Comparison of ENCODE assay signal across 8 cellular contexts in genomic region chr11:65499713-65500261, GRCh38. TPM values are rescaled to one million over a fixed set of nuclear protein-coding genes. Genes with fewer than 3 reads are reported as not detected.
DNase-seq lines count a peak whose midpoint lies in the region; ATAC-seq and TF ChIP-seq lines count a peak whose summit lies in the region.

No MANE protein-coding gene starts in this region.

- DNase-seq in right atrium auricular region (ENCODE audit: low spot score) (no peak), Right ventricle myocardium superior (no peak), brain microvascular endothelial cell (no peak), NCI-H1092 (lab: John Stamatoyannopoulos, UW) (no peak), SW 1271 (lab: John Stamatoyannopoulos, UW) (no peak), islet precursor cell (no peak)

- intact Hi-C loops in Right ventricle myocardium superior (cut with DNase I) = no loop called here

- ATAC-seq in Right ventricle myocardium superior (ENCODE audit: poor library complexity) = no peak
- no peak for ATAC-seq in HG03520 (IDR thresholded peaks at IDR 0.05; ENCODE audit: unreplicated experiment)

- H3K4me1 ChIP-seq in right atrium auricular region = peaks cover 0 to 32% of the 10 kb centered on the region in 2 donors
- peaks cover 19% of the 10 kb centered on the region for H3K4me1 ChIP-seq in mesodermal cell (ENCODE audit: control insufficient read depth, insufficient read depth, low read length, poor library complexity, severe bottlenecking)

- no CpG with 5 or more reads among the region's 1 CpG for WGBS in mesodermal cell (ENCODE audit: insufficient coverage in 2 of 2), 2 experiments

- no peaks in the 10 kb centered on the region for H3K9me3 ChIP-seq in right atrium auricular region
- H3K9me3 ChIP-seq in mesodermal cell (ENCODE audit: control insufficient read depth, low read length) = no peaks in the 10 kb centered on the region

- H3K27me3 ChIP-seq in right atrium auricular region (no peaks in the 10 kb centered on the region), brain microvascular endothelial cell (replicated peaks) (no peaks in the 10 kb centered on the region)

- TF ChIP-seq CTCF in right atrium auricular region (IDR thresholded peaks at IDR 0.05) = no peak
- TF ChIP-seq CTCF in brain microvascular endothelial cell (IDR thresholded peaks at IDR 0.05; ENCODE audit: low read depth, low read length, missing control alignments) = no peak

- in situ Hi-C loops in brain microvascular endothelial cell (cut with HindIII; ENCODE audit: low pct_ligation_motif_present, low sequenced_read_pairs) = loop anchor here (5.0 kb wide), 1 partner anchor 77 kb away; the partner anchor contains the start of gene NEAT1

- H3K4me3 ChIP-seq in right atrium auricular region (peak overlapping the region; percentile 75 to 79), brain microvascular endothelial cell (ENCODE audit: low read depth, low read length) (peak overlapping the region; percentile 99), mesodermal cell (ENCODE audit: extremely low read depth, insufficient read depth, low read length, poor library complexity, severe bottlenecking) (peak overlapping the region; percentile 94)

- peaks cover 46% of the 10 kb centered on the region for H3K36me3 ChIP-seq in right atrium auricular region
- peaks cover 54% of the 10 kb centered on the region for H3K36me3 ChIP-seq in brain microvascular endothelial cell (replicated peaks)
- H3K36me3 ChIP-seq in mesodermal cell (ENCODE audit: control insufficient read depth, insufficient read depth, low read length) = peaks cover 47% of the 10 kb centered on the region

- H3K27ac ChIP-seq in right atrium auricular region = peak overlapping the region; percentile 97 to 100
- peak overlapping the region; percentile 93 for H3K27ac ChIP-seq in brain microvascular endothelial cell
- H3K27ac ChIP-seq in mesodermal cell (ENCODE audit: low read depth, low read length, severe bottlenecking) = peak overlapping the region; percentile 100

RNA-seq across cellular contexts. Expression of gene MALAT1, which starts 0.9 kb away (rescaled TPM):
- total RNA-seq in right atrium auricular region (1,000 to 10,000 TPM; 2,120 to 2,577 TPM), Right ventricle myocardium superior (5,573 TPM)
- polyA plus RNA-seq in mesodermal cell (2013, experiment 1 of 2) = 1,431 TPM
- 2,018 TPM for polyA plus RNA-seq in mesodermal cell (2013, experiment 2 of 2)

RNA-seq across cellular contexts. Expression of gene SCYL1, which starts 25.1 kb away (rescaled TPM):
- total RNA-seq in right atrium auricular region = 10 to 100 TPM; 71.8 to 89.7 TPM
- total RNA-seq in Right ventricle myocardium superior = 60.5 TPM
- polyA plus RNA-seq in mesodermal cell (2013, experiment 1 of 2) = 102 TPM
- polyA plus RNA-seq in mesodermal cell (2013, experiment 2 of 2) = 89.8 TPM

RNA-seq across cellular contexts. Expression of gene LTBP3, which starts 58.4 kb away (rescaled TPM):
- total RNA-seq in right atrium auricular region = 100 to 1,000 TPM; 114 to 161 TPM
- 73.4 TPM for total RNA-seq in Right ventricle myocardium superior
- 24.9 TPM for polyA plus RNA-seq in mesodermal cell (2013, experiment 1 of 2)
- polyA plus RNA-seq in mesodermal cell (2013, experiment 2 of 2) = 23.5 TPM
